12 cellular contexts compared by ENCODE assay signal in genomic region chr3:36923523-36923943, GRCh38. TPM values are rescaled to one million over a fixed set of nuclear protein-coding genes. Genes with fewer than 3 reads are reported as not detected.
DNase-seq lines count a peak whose midpoint lies in the region; ATAC-seq, FAIRE-seq and TF ChIP-seq lines count a peak whose summit lies in the region.
"Had no signal": no experiment of that assay in that cellular context is flagged by ENCODE, and none has a peak within 500 bp of the region (broad histone marks: within the 10 kb centered on the region; RNA-seq: fewer than 3 reads in every experiment).

No MANE protein-coding gene starts in this region.

- POLR2A ChIA-PET in H1 (lab: Charles Lee; ENCODE audit: partially characterized antibody), result interaction anchor here (0.5 to 1.2 kb wide), 8 partner anchors 9 to 301 kb away, joined by 3 to 6 read pairs (median 3); no protein-coding TSS in a partner anchor

- no peaks in the 10 kb centered on the region for H3K9me2 ChIP-seq in Karpas-422 (replicated peaks; ENCODE audit: insufficient read depth, low read length)

- TF ChIP-seq EP300 in H1 (IDR thresholded peaks at IDR 0.05; ENCODE audit: borderline replicate concordance in 1 of 2, low read depth in 2 of 2, low read length in 2 of 2), result no peak

- peak; percentile 15 to 45; a peak in 3 of 4 replicates for TF ChIP-seq RAD21 in H1 (IDR thresholded peaks at IDR 0.05 in 1 of 2, conservative IDR thresholded peaks at IDR 0.05 in 1 of 2; ENCODE audit: low read depth in 2 of 2, low read length in 2 of 2)

- CTCF ChIA-PET in H1 (lab: Charles Lee; ENCODE audit: partially characterized antibody), result interaction anchor here (0.6 to 7.7 kb wide), 20 partner anchors 11 to 265 kb away, joined by 3 to 62 read pairs (median 4); partner anchors contain the start of genes EPM2AIP1 and MLH1

- ATAC-seq in HG03521 (IDR thresholded peaks at IDR 0.05; ENCODE audit: unreplicated experiment) (no peak), HG03196 (IDR thresholded peaks at IDR 0.05; ENCODE audit: unreplicated experiment) (no peak)

- H3K9ac ChIP-seq in ES-I3 (ENCODE audit: low read depth, low read length), result peak overlapping the region; percentile 32; the same call in 1 of the 2 replicates
- peak overlapping the region; percentile 87 for H3K9ac ChIP-seq in Karpas-422 (ENCODE audit: low read length)
- H3K9ac ChIP-seq in H1 (replicated peaks in 1 of 4; ENCODE audit: extremely low read depth in 1 of 4, low read depth in 3 of 4, low read length in 3 of 4), result no peak overlapping the region
- H3K9ac ChIP-seq in neuronal stem cell (ENCODE audit: low read depth, low read length, poor library complexity), result no peak overlapping the region

- no peak overlapping the region for H3K14ac ChIP-seq in H1 (ENCODE audit: insufficient read length)
- H3K14ac ChIP-seq in neuronal stem cell (ENCODE audit: low read length), result no peak overlapping the region

- no peak overlapping the region for H3K23ac ChIP-seq in H1 (ENCODE audit: insufficient read length)
- H3K23ac ChIP-seq in neuronal stem cell (ENCODE audit: low read depth, low read length, poor library complexity), result no peak overlapping the region

- H3K36me3 ChIP-seq in ES-I3 (ENCODE audit: insufficient read depth, low read length) (no peaks in the 10 kb centered on the region), Karpas-422 (ENCODE audit: insufficient read depth, low read length) (peaks cover 21% of the 10 kb centered on the region), H1 (ENCODE audit: control insufficient read depth in 2 of 4, insufficient read depth in 4 of 4, low read length in 3 of 4) (no peaks in the 10 kb centered on the region), neuronal stem cell (replicated peaks in 1 of 2; ENCODE audit: control insufficient read depth in 2 of 2, insufficient read depth in 2 of 2, low read length in 2 of 2) (no peaks in the 10 kb centered on the region)

- H3K56ac ChIP-seq in H1 (replicated peaks; ENCODE audit: insufficient read length, low read depth, low read length), result no peak overlapping the region

- H4K8ac ChIP-seq in H1 (ENCODE audit: extremely low read depth, insufficient read depth, low read length) (no peak overlapping the region), neuronal stem cell (ENCODE audit: low read depth, low read length) (no peak overlapping the region)

- no peak overlapping the region for H4K5ac ChIP-seq in H1 (ENCODE audit: insufficient read length, low read depth, low read length)

- H2BK15ac ChIP-seq in H1 (ENCODE audit: low read length), result no peak overlapping the region
- no peak overlapping the region for H2BK15ac ChIP-seq in neuronal stem cell (ENCODE audit: low read length)

- H3K4me3 ChIP-seq in Karpas-422 (ENCODE audit: low read length) (peak overlapping the region; percentile 84), H1 (ENCODE audit: extremely low read depth in 1 of 4, insufficient read depth in 2 of 4, low read depth in 3 of 4, low read length in 4 of 4) (no peak overlapping the region), neuronal stem cell (ENCODE audit: low read length in 2 of 2) (no peak overlapping the region)

- DNase-seq in Karpas-422 (peak; percentile 77), H1 (ENCODE audit: low read depth in 1 of 2, low spot score in 2 of 2) (peak in 1 of 2 experiments; percentile 78), neuronal stem cell (ENCODE audit: low spot score) (no peak), glomerular visceral epithelial cell (ENCODE audit: extremely low spot score) (no peak)
- DNase-seq in activated naive CD4-positive, alpha-beta T cell (lab: John Stamatoyannopoulos, UW), result no peak
- DNase-seq: activated naive CD4-positive, alpha-beta T cell treated with anti-CD3 and anti-CD28 coated beads for 36 hours; NCI-H1436; occipital lobe had no signal

- peak overlapping the region; percentile 94 for H3K27ac ChIP-seq in Karpas-422 (ENCODE audit: low read length)
- no peak overlapping the region for H3K27ac ChIP-seq in H1 (ENCODE audit: low read depth, low read length)
- H3K27ac ChIP-seq in neuronal stem cell (replicated peaks; ENCODE audit: low read length), result no peak overlapping the region

- FAIRE-seq in H1 (lab: Jason Lieb, UNC), result no peak
- FAIRE-seq: D721Med had no signal

- no peak overlapping the region for H3K18ac ChIP-seq in H1 (ENCODE audit: extremely low read depth, low read length)
- peak overlapping the region; percentile 30 for H3K18ac ChIP-seq in neuronal stem cell (ENCODE audit: low read length)

- no peak overlapping the region for H2BK5ac ChIP-seq in H1 (ENCODE audit: low read depth, low read length)
- no peak overlapping the region for H2BK5ac ChIP-seq in neuronal stem cell (ENCODE audit: low read length)

- H3K4ac ChIP-seq in H1 (replicated peaks; ENCODE audit: insufficient read length, low read depth, low read length), result no peak overlapping the region
- H3K4ac ChIP-seq in neuronal stem cell (ENCODE audit: low read length), result no peak overlapping the region

- H3K4me2 ChIP-seq in Karpas-422 (ENCODE audit: low read depth, low read length, poor library complexity, severe bottlenecking), result peak overlapping the region; percentile 92
- 0 out of 4 replicates have a peak overlapping the region, but pooled peaks of 1 of the 2 experiments have one; percentile 9 for H3K4me2 ChIP-seq in H1 (ENCODE audit: insufficient read depth in 1 of 2, low read depth in 2 of 2, low read length in 2 of 2)
- no peak overlapping the region for H3K4me2 ChIP-seq in neuronal stem cell (ENCODE audit: insufficient read depth, low read length, poor library complexity, severe bottlenecking)

- H3K9me3 ChIP-seq in ES-I3 (ENCODE audit: control insufficient read depth, insufficient read depth, low read length) (no peaks in the 10 kb centered on the region; the same call in none of the 2 replicates), Karpas-422 (ENCODE audit: low read length) (peaks cover 10% of the 10 kb centered on the region), H1 (ENCODE audit: insufficient read depth in 2 of 2, low read depth in 1 of 2, low read length in 1 of 2) (no peaks in the 10 kb centered on the region), neuronal stem cell (replicated peaks in 1 of 2; ENCODE audit: control insufficient read depth in 2 of 2, insufficient read depth in 1 of 2, low read depth in 1 of 2, low read length in 2 of 2) (peaks cover 0 to 6% of the 10 kb centered on the region in 2 donors)

- no peak overlapping the region for H2AFZ ChIP-seq in Karpas-422 (ENCODE audit: low read length)
- H2AFZ ChIP-seq in H1 (ENCODE audit: low read length), result no peak overlapping the region
- H2AFZ ChIP-seq in neuronal stem cell (ENCODE audit: low read length), result peak overlapping the region; percentile 76

- TF ChIP-seq POLR2A in H1 (IDR thresholded peaks at IDR 0.05; ENCODE audit: control extremely low read depth in 1 of 2, low read depth in 2 of 2, low read length in 2 of 2), result no peak

- H3K79me2 ChIP-seq in Karpas-422 (ENCODE audit: low read length) (peaks cover 71% of the 10 kb centered on the region), H1 (ENCODE audit: control insufficient read depth in 1 of 2, insufficient read depth in 2 of 2, low read length in 2 of 2) (no peaks in the 10 kb centered on the region)

- peak; percentile 60 to 64 (median 63) for TF ChIP-seq CTCF in H1 (IDR thresholded peaks at IDR 0.05; ENCODE audit: control extremely low read depth in 1 of 3, insufficient read depth in 1 of 3, low read depth in 1 of 3, low read length in 3 of 3)

- no peak overlapping the region for H2BK20ac ChIP-seq in H1 (ENCODE audit: low read length)

- 0 out of 2 replicates have a peak overlapping the region, but pooled peaks have one; percentile 0 for H2BK12ac ChIP-seq in H1 (ENCODE audit: low read depth, low read length)
- H2BK12ac ChIP-seq in neuronal stem cell (ENCODE audit: low read length), result no peak overlapping the region

- no peaks in the 10 kb centered on the region for H3K79me1 ChIP-seq in H1 (ENCODE audit: low read depth, low read length)
- H3K79me1 ChIP-seq in neuronal stem cell (ENCODE audit: low read depth, low read length), result no peaks in the 10 kb centered on the region

- H3K23me2 ChIP-seq in H1 (ENCODE audit: low read depth, low read length), result no peaks in the 10 kb centered on the region

- no peak overlapping the region for H4K91ac ChIP-seq in H1 (replicated peaks; ENCODE audit: insufficient read length, low read length)
- H4K91ac ChIP-seq in neuronal stem cell (ENCODE audit: low read depth, low read length, poor library complexity), result peak overlapping the region; percentile 47

- H3K27me3 ChIP-seq in Karpas-422 (ENCODE audit: low read length) (no peaks in the 10 kb centered on the region), H1 (replicated peaks in 1 of 4; ENCODE audit: control insufficient read depth in 3 of 4, extremely low read depth in 1 of 4, insufficient read depth in 3 of 4, low read length in 3 of 4) (no peaks in the 10 kb centered on the region), neuronal stem cell (ENCODE audit: control insufficient read depth in 3 of 3, insufficient read depth in 3 of 3, low read depth in 1 of 3, low read length in 3 of 3) (no peaks in the 10 kb centered on the region)

- H2BK120ac ChIP-seq in H1 (replicated peaks; ENCODE audit: low read depth, low read length), result no peak overlapping the region
- H2BK120ac ChIP-seq in neuronal stem cell (ENCODE audit: low read depth, low read length), result no peak overlapping the region

- 81% methylated on average over 6 of the region's 6 CpGs; no CpG with 5 or more reads in 1 of the 2 experiments for WGBS in H1 (ENCODE audit: extremely low coverage in 1 of 2, insufficient coverage in 1 of 2, insufficient read length in 1 of 2, insufficient replicate concordance in 2 of 2, low coverage in 1 of 2, low lambda C conversion rate in 2 of 2, missing lambda C conversion rate in 1 of 2), 2 experiments
- no CpG with 5 or more reads among the region's 6 CpGs for WGBS in neuronal stem cell (ENCODE audit: extremely low coverage in 2 of 2, insufficient read length in 2 of 2, insufficient replicate concordance in 1 of 2), 2 donors

- H2AK5ac ChIP-seq in H1 (ENCODE audit: low read depth, low read length) (no peak overlapping the region), neuronal stem cell (ENCODE audit: low read depth, low read length) (peak overlapping the region; percentile 72)

- H4K20me1 ChIP-seq in Karpas-422 (ENCODE audit: insufficient read depth, low read depth, low read length) (no peaks in the 10 kb centered on the region), H1 (replicated peaks in 1 of 2; ENCODE audit: control insufficient read depth in 1 of 2, insufficient read depth in 2 of 2, low read length in 2 of 2) (no peaks in the 10 kb centered on the region)

- H3K4me1 ChIP-seq in ES-I3 (ENCODE audit: insufficient read depth, low read length), result peaks cover 4% of the 10 kb centered on the region; the same call in 1 of the 2 replicates
- H3K4me1 ChIP-seq in Karpas-422 (ENCODE audit: low read length), result peaks cover 66% of the 10 kb centered on the region
- H3K4me1 ChIP-seq in H1 (replicated peaks in 1 of 4; ENCODE audit: control insufficient read depth in 3 of 4, insufficient read depth in 4 of 4, low read length in 3 of 4), result peaks cover 0 to 4% (median 0%) of the 10 kb centered on the region in 4 experiments; a peak in 1 of 7 replicates
- peaks cover 0 to 6% of the 10 kb centered on the region in 2 donors for H3K4me1 ChIP-seq in neuronal stem cell (ENCODE audit: control insufficient read depth in 2 of 2, insufficient read depth in 1 of 2, low read depth in 1 of 2, low read length in 2 of 2)

RNA-seq across cellular contexts. Expression of gene TRANK1, which starts 21.3 kb away (rescaled TPM):
- total RNA-seq in Karpas-422 (2014; rRNA removed; shearing (Covaris generic); ENCODE audit: low replicate concordance), result 83.4 and 123 TPM in 2 replicates
- total RNA-seq in H1 (2021; fragmentation: NEBNext Ultra II Directional; extraction: Animal tissue kit (Norgen Biotek cat#: 25700)), result 8.8 TPM in 2 replicates
- 2.9 and 3.9 TPM in 2 replicates for polyA plus RNA-seq in H1 (2011; rRNA removed)
- polyA plus RNA-seq in H1 (2011; cell fraction: cytosol; rRNA removed), result 4.0 TPM
- polyA plus RNA-seq in H1 (2011; cell fraction: nucleus; rRNA removed), result 6.2 TPM
- polyA plus RNA-seq in H1 (2012, experiment 1 of 2), result 3.0 to 5.2 TPM (median 4.6 TPM) in 4 replicates
- polyA plus RNA-seq in H1 (2012, experiment 2 of 2), result 0.25 TPM
- polyA plus RNA-seq in H1 (2013, experiment 1 of 2), result 0.99 TPM
- 0.81 TPM for polyA plus RNA-seq in H1 (2013, experiment 2 of 2)
- 10.2 and 11.5 TPM in 2 replicates for polyA minus RNA-seq in H1 (2011; rRNA and poly(A)+ RNA removed)
- polyA minus RNA-seq in H1 (2011; cell fraction: cytosol; rRNA and poly(A)+ RNA removed), result 5.1 TPM
- polyA minus RNA-seq in H1 (2011; cell fraction: nucleus; rRNA and poly(A)+ RNA removed), result 8.1 TPM
- 3.2 TPM for polyA plus RNA-seq in neuronal stem cell (2013, experiment 1 of 2)
- 3.3 TPM for polyA plus RNA-seq in neuronal stem cell (2013, experiment 2 of 2)

Comparison
In these comparisons a context has a peak if more than half of its experiments do, and no peak if none do; other contexts are left out.
1. H3K9ac ChIP-seq: peak in ES-I3 (single experiment) and Karpas-422 (single experiment); none in H1 (0 of 4) and neuronal stem cell (single experiment).